ENCODE assay signal across 1 cellular context in genomic region chr2:111944536-111945210, GRCh38.
TF ChIP-seq lines count a peak whose summit lies in the region.

No MANE protein-coding gene starts in this region.

TF ChIP-seq in HepG2, 621 proteins besides CTCF, POLR2A, EP300 and RAD21 (continued from another document and continues in another):
- TF ChIP-seq ZBTB40 (IDR thresholded peaks at IDR 0.05): no peak
- no peak for TF ChIP-seq ZBTB40 (CRISPR knock-in tag; IDR thresholded peaks at IDR 0.05)
- TF ChIP-seq FOXK1 (CRISPR knock-in tag; IDR thresholded peaks at IDR 0.05; ENCODE audit: borderline replicate concordance, low read depth): peak; percentile 57; the same call in 1 of the 2 replicates
- no peak for TF ChIP-seq ZNF83 (CRISPR knock-in tag; IDR thresholded peaks at IDR 0.05; ENCODE audit: borderline replicate concordance)
- TF ChIP-seq ZNF280B (CRISPR knock-in tag; IDR thresholded peaks at IDR 0.05; ENCODE audit: borderline replicate concordance): no peak
- no peak for TF ChIP-seq IKZF1 (IDR thresholded peaks at IDR 0.05)
- TF ChIP-seq FUBP1 (CRISPR knock-in tag; IDR thresholded peaks at IDR 0.05; ENCODE audit: borderline replicate concordance): no peak
- no peak for TF ChIP-seq ZNF776 (CRISPR knock-in tag; IDR thresholded peaks at IDR 0.05)
- TF ChIP-seq ZFP90 (CRISPR knock-in tag; IDR thresholded peaks at IDR 0.05; ENCODE audit: borderline replicate concordance): no peak
- TF ChIP-seq STAT5B (CRISPR knock-in tag; IDR thresholded peaks at IDR 0.05): no peak
- no peak for TF ChIP-seq ZNF547 (CRISPR knock-in tag; IDR thresholded peaks at IDR 0.05)
- TF ChIP-seq MAX (IDR thresholded peaks at IDR 0.05): 0 out of 2 replicates have a peak, but pooled peaks have one; percentile 49
- no peak for TF ChIP-seq ZNF558 (CRISPR knock-in tag; IDR thresholded peaks at IDR 0.05; ENCODE audit: borderline replicate concordance)
- no peak for TF ChIP-seq CCAR2 (optimal IDR thresholded peaks at IDR 0.05; ENCODE audit: low read depth, low read length)
- TF ChIP-seq ZNF484 (CRISPR knock-in tag; IDR thresholded peaks at IDR 0.05; ENCODE audit: borderline replicate concordance, low read depth): no peak
- TF ChIP-seq SIX4 (CRISPR knock-in tag; IDR thresholded peaks at IDR 0.05): peak; percentile 28; the same call in 1 of the 2 replicates
- no peak; the same call in 1 of the 2 replicates for TF ChIP-seq ATF3 (CRISPR knock-in tag; IDR thresholded peaks at IDR 0.05)
- no peak for TF ChIP-seq SMARCC2 (IDR thresholded peaks at IDR 0.05)
- TF ChIP-seq ZNF564 (CRISPR knock-in tag; IDR thresholded peaks at IDR 0.05): no peak
- TF ChIP-seq ATF7 (IDR thresholded peaks at IDR 0.05): no peak
- no peak for TF ChIP-seq ATF7 (CRISPR knock-in tag; IDR thresholded peaks at IDR 0.05)
- TF ChIP-seq ZNF878 (CRISPR knock-in tag; IDR thresholded peaks at IDR 0.05): 0 out of 2 replicates have a peak, but pooled peaks have one; percentile 23
- TF ChIP-seq PLRG1 (conservative IDR thresholded peaks at IDR 0.05): no peak
- no peak for TF ChIP-seq ZNF20 (CRISPR knock-in tag; IDR thresholded peaks at IDR 0.05)
- TF ChIP-seq SRY (CRISPR knock-in tag; IDR thresholded peaks at IDR 0.05): no peak
- no peak for TF ChIP-seq ZNF503 (CRISPR knock-in tag; IDR thresholded peaks at IDR 0.05)
- peak; percentile 61 for TF ChIP-seq BCL6 (CRISPR knock-in tag; IDR thresholded peaks at IDR 0.05)
- TF ChIP-seq ZNF761 (CRISPR knock-in tag; conservative IDR thresholded peaks at IDR 0.05): no peak
- TF ChIP-seq ZNF501 (CRISPR knock-in tag; IDR thresholded peaks at IDR 0.05): no peak
- peak; percentile 74 for TF ChIP-seq ARID3A (IDR thresholded peaks at IDR 0.05; ENCODE audit: low read depth, low read length)
- no peak for TF ChIP-seq ZNF557 (CRISPR knock-in tag; IDR thresholded peaks at IDR 0.05)
- no peak for TF ChIP-seq ZNF614 (CRISPR knock-in tag; IDR thresholded peaks at IDR 0.05; ENCODE audit: borderline replicate concordance)
- no peak for TF ChIP-seq ZNF234 (CRISPR knock-in tag; conservative IDR thresholded peaks at IDR 0.05)
- TF ChIP-seq ZNF274 (CRISPR knock-in tag; IDR thresholded peaks at IDR 0.05): no peak
- TF ChIP-seq SP1 (IDR thresholded peaks at IDR 0.05): no peak
- no peak for TF ChIP-seq SP1 (CRISPR knock-in tag; IDR thresholded peaks at IDR 0.05)
- TF ChIP-seq ZFP91 (CRISPR knock-in tag; IDR thresholded peaks at IDR 0.05; ENCODE audit: borderline replicate concordance): no peak
- peak; percentile 47; the same call in 1 of the 2 replicates for TF ChIP-seq FOXJ3 (CRISPR knock-in tag; IDR thresholded peaks at IDR 0.05; ENCODE audit: borderline replicate concordance)
- no peak for TF ChIP-seq NCOA1 (CRISPR knock-in tag; IDR thresholded peaks at IDR 0.05)
- TF ChIP-seq ZNF550 (CRISPR knock-in tag; IDR thresholded peaks at IDR 0.05; ENCODE audit: borderline replicate concordance): no peak
- no peak for TF ChIP-seq ZFYVE20 (CRISPR knock-in tag; IDR thresholded peaks at IDR 0.05; ENCODE audit: borderline replicate concordance, low read depth)
- no peak for TF ChIP-seq ZNF225 (CRISPR knock-in tag; IDR thresholded peaks at IDR 0.05)
- TF ChIP-seq ZNF746 (CRISPR knock-in tag; IDR thresholded peaks at IDR 0.05): no peak
- no peak for TF ChIP-seq SMAD1 (CRISPR knock-in tag; IDR thresholded peaks at IDR 0.05; ENCODE audit: borderline replicate concordance, low read depth)
- no peak for TF ChIP-seq PRMT3 (CRISPR knock-in tag; IDR thresholded peaks at IDR 0.05; ENCODE audit: borderline replicate concordance, low read depth)
- TF ChIP-seq SIN3B (IDR thresholded peaks at IDR 0.05; ENCODE audit: low read length): no peak
- no peak for TF ChIP-seq HINFP (CRISPR knock-in tag; IDR thresholded peaks at IDR 0.05; ENCODE audit: low read depth)
- peak; percentile 69 for TF ChIP-seq HDAC2 (CRISPR knock-in tag; IDR thresholded peaks at IDR 0.05)
- TF ChIP-seq ZNF576 (CRISPR knock-in tag; IDR thresholded peaks at IDR 0.05): no peak
